ENCODE assay signal across 31 cellular contexts in genomic region chr1:191668525-191668924, GRCh38.
"Had no signal": no experiment of that assay in that cellular context is flagged by ENCODE, and none has a peak within 500 bp of the region (broad histone marks: within the 10 kb centered on the region; RNA-seq: fewer than 3 reads in every experiment).

No MANE protein-coding gene starts in this region.

- H3K27ac ChIP-seq: ascending aorta, body of pancreas, KMS-11, Peyer's patch, RWPE1, SJCRH30 had no signal

- H3K27ac Mint-ChIP-seq: activated CD8-positive, alpha-beta memory T cell treated with anti-CD3 and anti-CD28 coated beads, Interleukin-2, amount 10 ng/mL, durations not matched to agents 7 days and 5 days; activated naive CD4-positive, alpha-beta T cell treated with anti-CD3 and anti-CD28 coated beads, Interleukin-2, amount 50 U/mL, for 24 hours; activated naive CD8-positive, alpha-beta T cell treated with anti-CD3 and anti-CD28 coated beads, Interleukin-2, amount 50 U/mL, for 24 hours; activated T-cell treated with anti-CD3 and anti-CD28 coated beads, Interleukin-2, amount 50 U/mL, for 24 hours; activated T-helper 1 cell treated with anti-CD3 and anti-CD28 coated beads, Interleukin-12 subunit alpha, Interleukin-12 subunit beta, Interleukin-2, Interleukin-4 antibody, amounts not matched to agents 30 ng/mL and 10 ng/mL and 1 ng/mL, durations not matched to agents 14 hours and 24 hours and 36 hours; T-helper 1 cell treated with Interleukin-12 subunit alpha and Interleukin-12 subunit beta and Interleukin-4 antibody, amounts not matched to agents 30 μg/mL and 1 μg/mL, for 36 hours had no signal

- H3K4me1 Mint-ChIP-seq: activated CD8-positive, alpha-beta memory T cell treated with anti-CD3 and anti-CD28 coated beads, Interleukin-2, amount 10 ng/mL, durations not matched to agents 7 days and 5 days; activated naive CD4-positive, alpha-beta T cell treated with anti-CD3 and anti-CD28 coated beads, Interleukin-2, amount 50 U/mL, for 24 hours; activated naive CD8-positive, alpha-beta T cell treated with anti-CD3 and anti-CD28 coated beads, Interleukin-2, amount 50 U/mL, for 24 hours had no signal

- H3K36me3 Mint-ChIP-seq: activated CD8-positive, alpha-beta memory T cell treated with anti-CD3 and anti-CD28 coated beads, Interleukin-2, amount 10 ng/mL, durations not matched to agents 7 days and 5 days; activated naive CD4-positive, alpha-beta T cell treated with anti-CD3 and anti-CD28 coated beads, Interleukin-2, amount 50 U/mL, for 24 hours had no signal

- H3K4me3 Mint-ChIP-seq: activated CD8-positive, alpha-beta memory T cell treated with anti-CD3 and anti-CD28 coated beads, Interleukin-2, amount 10 ng/mL, durations not matched to agents 7 days and 5 days; activated naive CD4-positive, alpha-beta T cell treated with anti-CD3 and anti-CD28 coated beads, Interleukin-2, amount 50 U/mL, for 24 hours; activated naive CD8-positive, alpha-beta T cell treated with anti-CD3 and anti-CD28 coated beads, Interleukin-2, amount 50 U/mL, for 24 hours; activated T-cell treated with anti-CD3 and anti-CD28 coated beads, Interleukin-2, amount 50 U/mL, for 24 hours; activated T-helper 1 cell treated with anti-CD3 and anti-CD28 coated beads, Interleukin-12 subunit alpha, Interleukin-12 subunit beta, Interleukin-2, Interleukin-4 antibody, amounts not matched to agents 30 ng/mL and 10 ng/mL and 1 ng/mL, durations not matched to agents 14 hours and 24 hours and 36 hours; T-helper 1 cell treated with Interleukin-12 subunit alpha and Interleukin-12 subunit beta and Interleukin-4 antibody, amounts not matched to agents 30 μg/mL and 1 μg/mL, for 36 hours had no signal

- H3K9me3 ChIP-seq: ascending aorta, body of pancreas, MG63, Peyer's patch, SJCRH30, SK-N-SH had no signal

- H3K36me3 ChIP-seq: ascending aorta, MG63, Peyer's patch, SJCRH30 had no signal

- ATAC-seq: activated CD8-positive, alpha-beta memory T cell treated with anti-CD3 and anti-CD28 coated beads, Interleukin-2, amount 10 ng/mL, durations not matched to agents 7 days and 5 days; activated naive CD8-positive, alpha-beta T cell treated with anti-CD3 and anti-CD28 coated beads, Interleukin-2, amount 50 U/mL, for 24 hours; body of pancreas had no signal

- H3K9me3 Mint-ChIP-seq: activated naive CD4-positive, alpha-beta T cell treated with anti-CD3 and anti-CD28 coated beads, Interleukin-2, amount 50 U/mL, for 24 hours; activated T-cell treated with anti-CD3 and anti-CD28 coated beads, Interleukin-2, amount 50 U/mL, for 24 hours; activated T-helper 1 cell treated with anti-CD3 and anti-CD28 coated beads, Interleukin-12 subunit alpha, Interleukin-12 subunit beta, Interleukin-2, Interleukin-4 antibody, amounts not matched to agents 30 ng/mL and 10 ng/mL and 1 ng/mL, durations not matched to agents 14 hours and 24 hours and 36 hours; T-helper 1 cell treated with Interleukin-12 subunit alpha and Interleukin-12 subunit beta and Interleukin-4 antibody, amounts not matched to agents 30 μg/mL and 1 μg/mL, for 36 hours had no signal

- DNase-seq: activated CD4-positive, alpha-beta T cell treated with anti-CD3 and anti-CD28 coated beads for 48 hours; activated CD4-positive, alpha-beta T cell treated with anti-CD3 and anti-CD28 coated beads, Interleukin-2, amount 50 U/mL, for 4 hours; activated CD4-positive, CD25-positive, alpha-beta regulatory T cell treated with anti-CD3 and anti-CD28 coated beads, Interleukin-2, amount 50 U/mL, for 72 hours; activated CD8-positive, alpha-beta memory T cell treated with anti-CD3 and anti-CD28 coated beads, Interleukin-2, amount 10 ng/mL, durations not matched to agents 7 days and 5 days; activated effector memory CD4-positive, alpha-beta T cell treated with Interleukin-2 at 50 U/mL for 16 hours; activated naive CD4-positive, alpha-beta T cell; activated naive CD8-positive, alpha-beta T cell treated with anti-CD3 and anti-CD28 coated beads, Interleukin-2, amount 50 U/mL, for 24 hours; activated T-cell treated with anti-CD3 and anti-CD28 coated beads, Interleukin-2, amount 50 U/mL, for 24 hours; amniotic stem cell; body of pancreas; central memory CD4-positive, alpha-beta T cell; MG63; NCI-H1105 treated with DMSO at 0.1 percent for 48 hours; NCI-H1436 treated with DMSO at 0.1 percent for 48 hours; NCI-H187; NCI-H2081; NCI-H446; NCI-H524 treated with DMSO at 0.1 percent for 48 hours; NCI-H748 treated with DMSO at 0.1 percent for 48 hours; OCI-M1; Peyer's patch; Right ventricle myocardium superior; SJCRH30; SK-N-SH had no signal

- H3K27me3 Mint-ChIP-seq: activated CD8-positive, alpha-beta memory T cell treated with anti-CD3 and anti-CD28 coated beads, Interleukin-2, amount 10 ng/mL, durations not matched to agents 7 days and 5 days; activated naive CD4-positive, alpha-beta T cell treated with anti-CD3 and anti-CD28 coated beads, Interleukin-2, amount 50 U/mL, for 24 hours; activated naive CD8-positive, alpha-beta T cell treated with anti-CD3 and anti-CD28 coated beads, Interleukin-2, amount 50 U/mL, for 24 hours; activated T-cell treated with anti-CD3 and anti-CD28 coated beads, Interleukin-2, amount 50 U/mL, for 24 hours had no signal

- H3K27me3 ChIP-seq: ascending aorta, body of pancreas, MG63, Peyer's patch, SJCRH30 had no signal

- FAIRE-seq: bronchial epithelial cell had no signal

- H3K4me2 ChIP-seq: KMS-11, SK-N-SH had no signal

- H3K9ac ChIP-seq: KMS-11, SK-N-SH had no signal

- H3K4me1 ChIP-seq: ascending aorta, body of pancreas, Peyer's patch, SJCRH30 had no signal

- H3K4me3 ChIP-seq: ascending aorta, body of pancreas, MG63, Peyer's patch, SJCRH30 had no signal
